Comparison of ENCODE assay signal across 9 cellular contexts in genomic region chr20:52105045-52105572, GRCh38.
DNase-seq lines count a peak whose midpoint lies in the region; ATAC-seq and TF ChIP-seq lines count a peak whose summit lies in the region.
"Had no signal": no experiment of that assay in that cellular context is flagged by ENCODE, and none has a peak within 500 bp of the region (broad histone marks: within the 10 kb centered on the region; RNA-seq: fewer than 3 reads in every experiment).

No MANE protein-coding gene starts in this region.

- peak overlapping the region; percentile 47 for H3K4me3 ChIP-seq in CD8-positive, alpha-beta T cell (ENCODE audit: low read depth, low read length)
- no peak overlapping the region for H3K4me3 ChIP-seq in mucosa of descending colon

- no peaks in the 10 kb centered on the region for H3K9me3 ChIP-seq in CD8-positive, alpha-beta T cell (ENCODE audit: low read length)
- H3K9me3 ChIP-seq in mucosa of descending colon, result no peaks in the 10 kb centered on the region

- no peaks in the 10 kb centered on the region for H3K36me3 Mint-ChIP-seq in CD8-positive, alpha-beta T cell
- peaks cover 6% of the 10 kb centered on the region for H3K36me3 Mint-ChIP-seq in effector memory CD8-positive, alpha-beta T cell (ENCODE audit: insufficient read depth)

- no peaks in the 10 kb centered on the region for H3K36me3 ChIP-seq in CD8-positive, alpha-beta T cell (ENCODE audit: insufficient read depth, low read length)
- no peaks in the 10 kb centered on the region for H3K36me3 ChIP-seq in mucosa of descending colon (ENCODE audit: low read depth)

- intact Hi-C loops in CD8-positive, alpha-beta T cell (cut with DNase I, micrococcal nuclease), result no loop called here
- intact Hi-C loops in mucosa of descending colon (cut with DNase I, micrococcal nuclease), result no loop called here

- H3K27ac Mint-ChIP-seq in CD8-positive, alpha-beta T cell, result no peak overlapping the region
- H3K27ac Mint-ChIP-seq in effector memory CD8-positive, alpha-beta T cell, result no peak overlapping the region

- H3K27me3 ChIP-seq in CD8-positive, alpha-beta T cell (ENCODE audit: insufficient read depth, low read length), result peaks cover 25% of the 10 kb centered on the region

- peak overlapping the region; percentile 32 for H3K4me3 Mint-ChIP-seq in CD8-positive, alpha-beta T cell
- peak overlapping the region; percentile 81 to 83 for H3K4me3 Mint-ChIP-seq in effector memory CD8-positive, alpha-beta T cell

- DNase-seq in CD8-positive, alpha-beta T cell, result no peak
- DNase-seq in NCI-H226 (peak; percentile 30), mucosa of descending colon (peak in 1 of 3 donors; percentile 29), anterior cingulate cortex (lab: John Stamatoyannopoulos, UW) (no peak), DMS79 (lab: John Stamatoyannopoulos, UW) (no peak), NCI-H2107 treated with DMSO at 0.1 percent for 48 hours (lab: John Stamatoyannopoulos, UW; ENCODE audit: unreplicated experiment) (no peak)
- no peak for DNase-seq in effector memory CD8-positive, alpha-beta T cell

- POLR2A ChIA-PET in CD8-positive, alpha-beta T cell (lab: Charles Lee), result no interaction called here

- peaks cover 30% of the 10 kb centered on the region for H3K4me1 ChIP-seq in CD8-positive, alpha-beta T cell (ENCODE audit: insufficient read depth, low read length)
- H3K4me1 ChIP-seq in mucosa of descending colon (ENCODE audit: low read depth), result peaks cover 24% of the 10 kb centered on the region

- H3K9me3 Mint-ChIP-seq in CD8-positive, alpha-beta T cell, result no peaks in the 10 kb centered on the region
- H3K9me3 Mint-ChIP-seq in effector memory CD8-positive, alpha-beta T cell, result no peaks in the 10 kb centered on the region

- CTCF ChIA-PET in CD8-positive, alpha-beta T cell (lab: Charles Lee), result no interaction called here

- H3K4me1 Mint-ChIP-seq in CD8-positive, alpha-beta T cell (ENCODE audit: low read depth), result peaks cover 23% of the 10 kb centered on the region
- peaks cover 12 to 14% of the 10 kb centered on the region in 2 donors for H3K4me1 Mint-ChIP-seq in effector memory CD8-positive, alpha-beta T cell (ENCODE audit: low read depth in 2 of 2)

- no peak for ATAC-seq in CD8-positive, alpha-beta T cell
- no peak for ATAC-seq in effector memory CD8-positive, alpha-beta T cell (replicated peaks)
- ATAC-seq in mucosa of descending colon (peak; percentile 48), HG03442 (IDR thresholded peaks at IDR 0.05; ENCODE audit: unreplicated experiment) (no peak)
- ATAC-seq: HCT116 had no signal

- H3K27me3 Mint-ChIP-seq in CD8-positive, alpha-beta T cell (ENCODE audit: low read depth), result peaks cover 32% of the 10 kb centered on the region
- peaks cover 21 to 48% of the 10 kb centered on the region in 2 donors for H3K27me3 Mint-ChIP-seq in effector memory CD8-positive, alpha-beta T cell

- no peak overlapping the region for H3K27ac ChIP-seq in CD8-positive, alpha-beta T cell (ENCODE audit: low read depth, low read length)

- TF ChIP-seq CTCF in CD8-positive, alpha-beta T cell (IDR thresholded peaks at IDR 0.05), result no peak
- TF ChIP-seq CTCF in mucosa of descending colon (IDR thresholded peaks at IDR 0.05), result no peak
